ENCODE assay signal across 14 cellular contexts in the genomic region with DNA sequence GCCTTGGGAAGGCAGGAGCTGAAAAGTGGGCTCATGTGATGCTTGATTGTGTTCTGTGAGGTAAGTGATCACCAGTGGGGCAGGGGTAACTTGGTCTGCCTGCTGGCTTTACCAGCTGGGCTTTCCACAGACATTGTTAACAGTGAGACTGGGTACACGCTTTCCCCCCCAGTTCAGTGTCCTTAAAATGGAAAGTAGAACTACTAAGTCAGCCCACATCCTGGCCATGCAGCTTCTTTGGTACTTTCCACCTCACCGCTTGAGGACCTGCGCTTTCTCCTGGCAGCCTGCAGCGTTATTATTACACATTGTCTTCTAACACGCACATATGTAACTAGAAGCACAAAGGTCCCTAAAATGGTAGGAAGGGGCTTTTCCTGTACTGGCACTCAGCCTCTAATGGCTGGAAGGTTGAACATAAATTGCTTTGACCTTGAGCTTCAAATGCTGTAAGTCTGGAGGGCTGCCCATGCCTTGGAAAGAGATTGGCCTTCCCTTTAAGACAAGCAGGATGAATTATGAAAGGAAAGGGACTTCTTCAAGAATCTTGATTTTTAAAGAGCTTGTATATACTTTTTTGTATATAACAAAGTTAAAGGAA.
DNase-seq lines count a peak whose midpoint lies in the region; ATAC-seq and TF ChIP-seq lines count a peak whose summit lies in the region.
"Had no signal": no experiment of that assay in that cellular context is flagged by ENCODE, and none has a peak within 500 bp of the region (broad histone marks: within the 10 kb centered on the region; RNA-seq: fewer than 3 reads in every experiment).

No MANE protein-coding gene starts in this region.

- DNase-seq in glutamatergic neuron (no peak), NCI-H1105 (lab: John Stamatoyannopoulos, UW) (no peak), substantia nigra (lab: John Stamatoyannopoulos, UW) (no peak), putamen (ENCODE audit: low spot score) (no peak), NCI-H128 (lab: John Stamatoyannopoulos, UW; ENCODE audit: unreplicated experiment) (no peak)
- DNase-seq: amniotic stem cell, foreskin fibroblast, kidney, MV-4-11, NCI-H526 treated with DMSO at 0.1 percent for 48 hours, SJCRH30 had no signal

- H3K27ac ChIP-seq in substantia nigra (ENCODE audit: low read depth, low read length, poor library complexity, severe bottlenecking) = no peak overlapping the region
- H3K27ac ChIP-seq: SJCRH30 had no signal

- H3K9me3 Mint-ChIP-seq in glutamatergic neuron (ENCODE audit: unreplicated experiment) = peaks cover 1% of the 10 kb centered on the region

- TF ChIP-seq CTCF in glutamatergic neuron (IDR thresholded peaks at IDR 0.05; ENCODE audit: partially characterized antibody, unreplicated experiment) = no peak

- H3K36me3 Mint-ChIP-seq in glutamatergic neuron (ENCODE audit: unreplicated experiment) = no peaks in the 10 kb centered on the region

- H3K4me3 Mint-ChIP-seq in glutamatergic neuron (ENCODE audit: unreplicated experiment) = no peak overlapping the region

- peak; percentile 85 for ATAC-seq in GM18873 (IDR thresholded peaks at IDR 0.05; ENCODE audit: low FRiP score, unreplicated experiment)
- ATAC-seq in GM21526 (IDR thresholded peaks at IDR 0.05; ENCODE audit: low FRiP score, unreplicated experiment) = peak; percentile 89
- peak; percentile 75 for ATAC-seq in HG03045 (IDR thresholded peaks at IDR 0.05; ENCODE audit: unreplicated experiment)

- H3K27ac Mint-ChIP-seq in glutamatergic neuron (ENCODE audit: unreplicated experiment) = peak overlapping the region; percentile 40

- peaks cover 79% of the 10 kb centered on the region for H3K4me1 Mint-ChIP-seq in glutamatergic neuron (ENCODE audit: low read depth, unreplicated experiment)

- H3K27me3 Mint-ChIP-seq in glutamatergic neuron (ENCODE audit: unreplicated experiment) = peaks cover 5% of the 10 kb centered on the region
